In genomic region chr2:105396254-105397024, GRCh38 we compare ENCODE assay signal across 1 cellular context.
TF ChIP-seq lines count a peak whose summit lies in the region.

No MANE protein-coding gene starts in this region.

TF ChIP-seq in HepG2, 621 proteins besides CTCF, POLR2A, EP300 and RAD21 (continued from another document and continues in another):
- TF ChIP-seq ZNF710 (CRISPR knock-in tag; IDR thresholded peaks at IDR 0.05; ENCODE audit: borderline replicate concordance) (no peak), GLMP (CRISPR knock-in tag; IDR thresholded peaks at IDR 0.05; ENCODE audit: borderline replicate concordance) (no peak), ARID4A (CRISPR knock-in tag; IDR thresholded peaks at IDR 0.05; ENCODE audit: borderline replicate concordance) (no peak), ZNF280D (CRISPR knock-in tag; IDR thresholded peaks at IDR 0.05) (no peak), PLSCR1 (CRISPR knock-in tag; IDR thresholded peaks at IDR 0.05; ENCODE audit: borderline replicate concordance) (no peak), ZNF670 (CRISPR knock-in tag; IDR thresholded peaks at IDR 0.05; ENCODE audit: borderline replicate concordance) (no peak), CBFB (CRISPR knock-in tag; IDR thresholded peaks at IDR 0.05) (no peak), ZNF431 (CRISPR knock-in tag; IDR thresholded peaks at IDR 0.05; ENCODE audit: borderline replicate concordance, low read depth) (no peak), THAP7 (CRISPR knock-in tag; IDR thresholded peaks at IDR 0.05) (no peak), ATF4 (CRISPR knock-in tag; IDR thresholded peaks at IDR 0.05) (no peak), SUZ12 (IDR thresholded peaks at IDR 0.05; ENCODE audit: low read depth, low read length) (no peak), ZNF720 (CRISPR knock-in tag; IDR thresholded peaks at IDR 0.05) (no peak), ZNF605 (CRISPR knock-in tag; IDR thresholded peaks at IDR 0.05) (no peak), ZFY (CRISPR knock-in tag; IDR thresholded peaks at IDR 0.05) (no peak), ATF1 (CRISPR knock-in tag; IDR thresholded peaks at IDR 0.05) (peak; percentile 23; the same call in 1 of the 2 replicates), ZSCAN12 (CRISPR knock-in tag; IDR thresholded peaks at IDR 0.05) (no peak), HNRNPLL (IDR thresholded peaks at IDR 0.05; ENCODE audit: low read depth, low read length, poor library complexity, severe bottlenecking) (no peak), ATF6 (CRISPR knock-in tag; conservative IDR thresholded peaks at IDR 0.05) (no peak), ZNF552 (CRISPR knock-in tag; IDR thresholded peaks at IDR 0.05; ENCODE audit: borderline replicate concordance) (no peak), ZBTB7A (CRISPR knock-in tag; IDR thresholded peaks at IDR 0.05) (no peak), SPEN (CRISPR knock-in tag; IDR thresholded peaks at IDR 0.05; ENCODE audit: low read depth) (no peak), ZBTB38 (CRISPR knock-in tag; IDR thresholded peaks at IDR 0.05) (peak; percentile 52; the same call in 1 of the 2 replicates), ZNF83 (CRISPR knock-in tag; IDR thresholded peaks at IDR 0.05; ENCODE audit: borderline replicate concordance) (no peak), RBFOX2 (IDR thresholded peaks at IDR 0.05; ENCODE audit: low read depth, low read length) (0 out of 2 replicates have a peak, but pooled peaks have one; percentile 32), KLF6 (CRISPR knock-in tag; IDR thresholded peaks at IDR 0.05) (no peak), IKZF4 (CRISPR knock-in tag; IDR thresholded peaks at IDR 0.05; ENCODE audit: borderline replicate concordance, low read depth, not compliant biosample characterization) (no peak), ZNF883 (CRISPR knock-in tag; IDR thresholded peaks at IDR 0.05; ENCODE audit: not compliant biosample characterization) (no peak), SRSF4 (IDR thresholded peaks at IDR 0.05; ENCODE audit: low read depth, low read length, poor library complexity, severe bottlenecking) (no peak), PITX1 (CRISPR knock-in tag; IDR thresholded peaks at IDR 0.05) (no peak), ZNF354B (CRISPR knock-in tag; IDR thresholded peaks at IDR 0.05) (no peak), ZNF362 (CRISPR knock-in tag; IDR thresholded peaks at IDR 0.05; ENCODE audit: borderline replicate concordance) (no peak), ZNF777 (CRISPR knock-in tag; IDR thresholded peaks at IDR 0.05) (no peak), ZNF160 (CRISPR knock-in tag; IDR thresholded peaks at IDR 0.05) (no peak), UBTF (CRISPR knock-in tag; IDR thresholded peaks at IDR 0.05) (no peak), NR2F1 (CRISPR knock-in tag; IDR thresholded peaks at IDR 0.05) (no peak), TERF1 (CRISPR knock-in tag; IDR thresholded peaks at IDR 0.05) (no peak), ZNF562 (CRISPR knock-in tag; IDR thresholded peaks at IDR 0.05; ENCODE audit: borderline replicate concordance) (no peak), JUN (CRISPR knock-in tag; IDR thresholded peaks at IDR 0.05) (no peak), MAFK (conservative IDR thresholded peaks at IDR 0.05 in 1 of 2, IDR thresholded peaks at IDR 0.05 in 1 of 2; ENCODE audit: low read length in 2 of 2) (no peak), ZNF235 (CRISPR knock-in tag; IDR thresholded peaks at IDR 0.05; ENCODE audit: borderline replicate concordance) (no peak), ZNF580 (CRISPR knock-in tag; IDR thresholded peaks at IDR 0.05; ENCODE audit: borderline replicate concordance, low read depth) (no peak), NONO (IDR thresholded peaks at IDR 0.05) (no peak), NONO (CRISPR knock-in tag; conservative IDR thresholded peaks at IDR 0.05) (no peak)
